ENCODE assay signal across 24 cellular contexts in genomic region chr6:137925299-137925698, GRCh38. TPM values are rescaled to one million over a fixed set of nuclear protein-coding genes. Genes with fewer than 3 reads are reported as not detected.
DNase-seq lines count a peak whose midpoint lies in the region; ATAC-seq and TF ChIP-seq lines count a peak whose summit lies in the region.
"Had no signal": no experiment of that assay in that cellular context is flagged by ENCODE, and none has a peak within 500 bp of the region (broad histone marks: within the 10 kb centered on the region; RNA-seq: fewer than 3 reads in every experiment).

No MANE protein-coding gene starts in this region.

- TF ChIP-seq CTCF in GM13976 (IDR thresholded peaks at IDR 0.05; ENCODE audit: borderline replicate concordance, control extremely low read depth, extremely low read depth, insufficient read depth, missing control alignments): no peak

- H3K4me3 ChIP-seq in HUES6 (ENCODE audit: low read depth, low read length) (peak overlapping the region; percentile 2; the same call in 1 of the 2 replicates), trophoblast cell (ENCODE audit: low read depth, low read length) (no peak overlapping the region)
- H3K4me3 ChIP-seq: lower lobe of right lung, skin epidermis, tibial artery had no signal

- H2AK5ac ChIP-seq in trophoblast cell (ENCODE audit: low read length): peak overlapping the region; percentile 99

- H2BK5ac ChIP-seq in trophoblast cell (ENCODE audit: low read depth, low read length, poor library complexity): peak overlapping the region; percentile 80

- in situ Hi-C loops in GM13976 (cut with MboI; ENCODE audit: low sequenced_read_pairs, unreplicated experiment): no loop called here

- peaks cover 7% of the 10 kb centered on the region for H3K79me2 ChIP-seq in trophoblast cell (ENCODE audit: control insufficient read depth, insufficient read depth, low read length, poor library complexity)

- no peak overlapping the region for H3K4me2 ChIP-seq in trophoblast cell (ENCODE audit: low read length)

- no peaks in the 10 kb centered on the region for H3K36me3 ChIP-seq in HUES6 (ENCODE audit: control insufficient read depth, insufficient read depth, low read length)
- H3K36me3 ChIP-seq in trophoblast cell (ENCODE audit: control insufficient read depth in 1 of 2, insufficient read depth in 2 of 2, low read length in 2 of 2): no peaks in the 10 kb centered on the region
- H3K36me3 ChIP-seq: lower lobe of right lung, tibial artery had no signal

- peak overlapping the region; percentile 74 for H4K8ac ChIP-seq in trophoblast cell (ENCODE audit: low read depth, low read length)

- peaks cover 4% of the 10 kb centered on the region for H3K9me3 Mint-ChIP-seq in activated CD4-positive, alpha-beta T cell treated with anti-CD3 and anti-CD28 coated beads, Interleukin-2, amount 10 ng/mL, durations not matched to agents 24 days and 14 days
- peaks cover 3% of the 10 kb centered on the region for H3K9me3 Mint-ChIP-seq in activated naive CD8-positive, alpha-beta T cell treated with anti-CD3 and anti-CD28 coated beads for 36 hours
- no peaks in the 10 kb centered on the region for H3K9me3 Mint-ChIP-seq in stimulated activated memory B cell treated with anti-CD40 and anti-IgM and Interleukin-4, amounts not matched to agents 10 μg/mL and 1 μg/mL and 100 μg/mL, for 72 hours
- H3K9me3 Mint-ChIP-seq: activated T-helper 2 cell treated with anti-CD3 and anti-CD28 coated beads, Interferon-gamma antibody, Interleukin-2, Interleukin-4, amounts not matched to agents 10 μg/mL and 5 μg/mL and 100 μg/mL, durations not matched to agents 14 hours and 24 hours and 36 hours had no signal

- H4K12ac ChIP-seq in trophoblast cell (ENCODE audit: low read depth, low read length): no peak overlapping the region

- peak overlapping the region; percentile 91 for H4K91ac ChIP-seq in trophoblast cell (ENCODE audit: low read depth, low read length)

- H3K9ac ChIP-seq in HUES6 (ENCODE audit: low read length) (no peak overlapping the region), trophoblast cell (ENCODE audit: low read length) (no peak overlapping the region)

- peaks cover 20% of the 10 kb centered on the region for H3K79me1 ChIP-seq in trophoblast cell (ENCODE audit: low read length)

- peak overlapping the region; percentile 67 for H3K4ac ChIP-seq in trophoblast cell (ENCODE audit: low read depth, low read length)

- DNase-seq in activated CD4-positive, alpha-beta T cell treated with anti-CD3 and anti-CD28 coated beads, Interleukin-2, amount 10 ng/mL, durations not matched to agents 24 days and 14 days: peak; percentile 46
- no peak for DNase-seq in activated CD4-positive, alpha-beta T cell treated with anti-CD3 and anti-CD28 coated beads for 48 hours
- no peak for DNase-seq in activated naive CD8-positive, alpha-beta T cell treated with anti-CD3 and anti-CD28 coated beads for 36 hours
- peak in 1 of 2 donors; percentile 20 for DNase-seq in trophoblast cell
- DNase-seq in GM13976 (ENCODE audit: low spot score): no peak
- DNase-seq in cerebellar cortex (ENCODE audit: low spot score): no peak
- DNase-seq: amniotic stem cell; HCEC 1CT; kidney; lower lobe of right lung; NCI-H1048; NCI-H1930; NCI-H446; nucleus accumbens; PC-3; SHP77; stimulated activated CD4-positive, alpha-beta T cell treated with anti-CD3 and anti-CD28 coated beads, Interleukin-1b, Interleukin-23, amount 100 ng/mL, for 48 hours; stimulated activated naive CD4-positive, alpha-beta T cell treated with Interleukin-2 at 50 U/mL for 16 hours; tibial artery had no signal

- peaks cover 62% of the 10 kb centered on the region for H3K4me1 Mint-ChIP-seq in activated CD4-positive, alpha-beta T cell treated with anti-CD3 and anti-CD28 coated beads, Interleukin-2, amount 10 ng/mL, durations not matched to agents 24 days and 14 days
- H3K4me1 Mint-ChIP-seq in activated naive CD8-positive, alpha-beta T cell treated with anti-CD3 and anti-CD28 coated beads for 36 hours: peaks cover 67% of the 10 kb centered on the region
- peaks cover 72% of the 10 kb centered on the region for H3K4me1 Mint-ChIP-seq in stimulated activated memory B cell treated with anti-CD40 and anti-IgM and Interleukin-4, amounts not matched to agents 10 μg/mL and 1 μg/mL and 100 μg/mL, for 72 hours

- H3K14ac ChIP-seq in trophoblast cell (ENCODE audit: low read length): peak overlapping the region; percentile 96

- no peak overlapping the region for H3K27ac ChIP-seq in HUES6 (ENCODE audit: low read depth, low read length)
- H3K27ac ChIP-seq in trophoblast cell (ENCODE audit: low read depth, low read length): peak overlapping the region; percentile 35
- H3K27ac ChIP-seq: 22Rv1, lower lobe of right lung, tibial artery had no signal

- H3K23ac ChIP-seq in trophoblast cell (ENCODE audit: low read length): no peak overlapping the region

- no CpG with 5 or more reads among the region's 11 CpGs for WGBS in trophoblast cell (ENCODE audit: extremely low coverage, insufficient coverage, insufficient read length)

- H3K9me3 ChIP-seq in HUES6 (ENCODE audit: control insufficient read depth, insufficient read depth, low read depth, low read length): no peaks in the 10 kb centered on the region
- no peaks in the 10 kb centered on the region for H3K9me3 ChIP-seq in trophoblast cell (ENCODE audit: insufficient read depth, low read depth, low read length)
- H3K9me3 ChIP-seq: lower lobe of right lung, tibial artery had no signal

- peaks cover 18% of the 10 kb centered on the region for H3K4me1 ChIP-seq in HUES6 (ENCODE audit: control insufficient read depth, insufficient read depth, low read length)
- H3K4me1 ChIP-seq in trophoblast cell (ENCODE audit: control insufficient read depth in 1 of 2, insufficient read depth in 2 of 2, low read length in 2 of 2): peaks cover 18 to 24% of the 10 kb centered on the region in 2 experiments

- H3K27me3 ChIP-seq in HUES6 (ENCODE audit: control insufficient read depth, insufficient read depth, low read length) (no peaks in the 10 kb centered on the region), trophoblast cell (ENCODE audit: insufficient read depth, low read length) (no peaks in the 10 kb centered on the region)
- H3K27me3 ChIP-seq: tibial artery had no signal

- no peak overlapping the region for H2AFZ ChIP-seq in trophoblast cell (ENCODE audit: insufficient read depth, low read length, poor library complexity)

- intact Hi-C loops in activated CD4-positive, alpha-beta T cell treated with anti-CD3 and anti-CD28 coated beads, Interleukin-2, amount 10 ng/mL, durations not matched to agents 24 days and 14 days (cut with micrococcal nuclease): loop anchor here (5.0 kb wide), 2 partner anchors 133 to 243 kb away; no protein-coding TSS in a partner anchor

- H3K27ac Mint-ChIP-seq in activated CD4-positive, alpha-beta T cell treated with anti-CD3 and anti-CD28 coated beads, Interleukin-2, amount 10 ng/mL, durations not matched to agents 24 days and 14 days: peak overlapping the region; percentile 64
- H3K27ac Mint-ChIP-seq in activated naive CD8-positive, alpha-beta T cell treated with anti-CD3 and anti-CD28 coated beads for 36 hours: peak overlapping the region; percentile 23
- no peak overlapping the region for H3K27ac Mint-ChIP-seq in stimulated activated memory B cell treated with anti-CD40 and anti-IgM and Interleukin-4, amounts not matched to agents 10 μg/mL and 1 μg/mL and 100 μg/mL, for 72 hours

- ATAC-seq in stimulated activated memory B cell treated with anti-CD40 and anti-IgM and Interleukin-4, amounts not matched to agents 10 μg/mL and 1 μg/mL and 100 μg/mL, for 72 hours: no peak

- peak overlapping the region; percentile 91 for H3K18ac ChIP-seq in trophoblast cell (ENCODE audit: low read length)

- no peaks in the 10 kb centered on the region for H3K36me3 Mint-ChIP-seq in activated CD4-positive, alpha-beta T cell treated with anti-CD3 and anti-CD28 coated beads, Interleukin-2, amount 10 ng/mL, durations not matched to agents 24 days and 14 days (ENCODE audit: low read depth)
- H3K36me3 Mint-ChIP-seq in activated naive CD8-positive, alpha-beta T cell treated with anti-CD3 and anti-CD28 coated beads for 36 hours: no peaks in the 10 kb centered on the region
- H3K36me3 Mint-ChIP-seq in stimulated activated memory B cell treated with anti-CD40 and anti-IgM and Interleukin-4, amounts not matched to agents 10 μg/mL and 1 μg/mL and 100 μg/mL, for 72 hours: no peaks in the 10 kb centered on the region

- peak overlapping the region; percentile 93 for H2BK12ac ChIP-seq in trophoblast cell (ENCODE audit: low read length)

- no peaks in the 10 kb centered on the region for H3K27me3 Mint-ChIP-seq in activated CD4-positive, alpha-beta T cell treated with anti-CD3 and anti-CD28 coated beads, Interleukin-2, amount 10 ng/mL, durations not matched to agents 24 days and 14 days
- H3K27me3 Mint-ChIP-seq in activated naive CD8-positive, alpha-beta T cell treated with anti-CD3 and anti-CD28 coated beads for 36 hours: no peaks in the 10 kb centered on the region
- H3K27me3 Mint-ChIP-seq in stimulated activated memory B cell treated with anti-CD40 and anti-IgM and Interleukin-4, amounts not matched to agents 10 μg/mL and 1 μg/mL and 100 μg/mL, for 72 hours: no peaks in the 10 kb centered on the region

- H2BK120ac ChIP-seq in trophoblast cell (ENCODE audit: insufficient read depth, low read length, poor library complexity): peak overlapping the region; percentile 94

- H3K4me3 Mint-ChIP-seq in activated CD4-positive, alpha-beta T cell treated with anti-CD3 and anti-CD28 coated beads, Interleukin-2, amount 10 ng/mL, durations not matched to agents 24 days and 14 days: no peak overlapping the region
- H3K4me3 Mint-ChIP-seq in activated naive CD8-positive, alpha-beta T cell treated with anti-CD3 and anti-CD28 coated beads for 36 hours: no peak overlapping the region
- no peak overlapping the region for H3K4me3 Mint-ChIP-seq in stimulated activated memory B cell treated with anti-CD40 and anti-IgM and Interleukin-4, amounts not matched to agents 10 μg/mL and 1 μg/mL and 100 μg/mL, for 72 hours

RNA-seq across cellular contexts. Expression of gene TNFAIP3, which starts 58.2 kb away (rescaled TPM):
- 249 and 254 TPM in 2 replicates for total RNA-seq in activated CD4-positive, alpha-beta T cell treated with anti-CD3 and anti-CD28 coated beads, Interleukin-2, amount 10 ng/mL, durations not matched to agents 24 days and 14 days
- 100 to 1,000 TPM; 214 to 222 TPM for total RNA-seq in activated naive CD8-positive, alpha-beta T cell treated with anti-CD3 and anti-CD28 coated beads for 36 hours
- 59.7 and 64.7 TPM in 2 replicates for polyA plus RNA-seq in trophoblast cell (2013)
